In genomic region chr19:54217522-54218247, GRCh38 we compare ENCODE assay signal across 10 cellular contexts. TPM values are rescaled to one million over a fixed set of nuclear protein-coding genes. Genes with fewer than 3 reads are reported as not detected.
DNase-seq lines count a peak whose midpoint lies in the region; TF ChIP-seq lines count a peak whose summit lies in the region.
"Not testable (repeated sequence)": the region's sequence is repeated elsewhere in the genome, so short reads cannot be mapped to it uniquely, and the experiment has no call there.
"Had no signal": no experiment of that assay in that cellular context is flagged by ENCODE, and none has a peak within 500 bp of the region (broad histone marks: within the 10 kb centered on the region; RNA-seq: fewer than 3 reads in every experiment).

No MANE protein-coding gene starts in this region.

- intact Hi-C loops in posterior vena cava (cut with DNase I), result not testable (repeated sequence)

- H3K27me3 ChIP-seq in SJCRH30, neural progenitor cell: not testable (repeated sequence)

- not testable (repeated sequence) for H3K9me3 ChIP-seq in SJCRH30 (replicated peaks); neural progenitor cell (ENCODE audit: low read depth)

- H3K4me3 Mint-ChIP-seq in endothelial cell (ENCODE audit: unreplicated experiment) (peak overlapping the region; percentile 47), neural progenitor cell (peak overlapping the region; percentile 18), type B pancreatic cell (peak overlapping the region; percentile 45)

- not testable (repeated sequence) for H3K27me3 Mint-ChIP-seq in endothelial cell (ENCODE audit: unreplicated experiment); neural progenitor cell (ENCODE audit: insufficient read depth, low read depth); type B pancreatic cell

- peaks cover 17% of the 10 kb centered on the region for H3K36me3 Mint-ChIP-seq in endothelial cell (ENCODE audit: low read depth, unreplicated experiment)
- not testable (repeated sequence) for H3K36me3 Mint-ChIP-seq in neural progenitor cell, type B pancreatic cell

- H3K36me3 ChIP-seq in SJCRH30, neural progenitor cell: not testable (repeated sequence)

- H2AFZ ChIP-seq in neural progenitor cell (replicated peaks), result not testable (repeated sequence)

- H4K20me1 ChIP-seq in neural progenitor cell (ENCODE audit: low read depth), result not testable (repeated sequence)

- not testable (repeated sequence) for H3K9ac ChIP-seq in neural progenitor cell

- not testable (repeated sequence) for TF ChIP-seq CTCF in choroid plexus epithelial cell (conservative IDR thresholded peaks at IDR 0.05; ENCODE audit: low read depth, low read length); endothelial cell (IDR thresholded peaks at IDR 0.05; ENCODE audit: unreplicated experiment); neural progenitor cell (IDR thresholded peaks at IDR 0.05); type B pancreatic cell (conservative IDR thresholded peaks at IDR 0.05)

- H3K4me2 ChIP-seq in neural progenitor cell, result not testable (repeated sequence)

- H3K27ac Mint-ChIP-seq in endothelial cell (ENCODE audit: unreplicated experiment); type B pancreatic cell: not testable (repeated sequence)
- H3K27ac Mint-ChIP-seq in neural progenitor cell, result peak overlapping the region; percentile 60

- H3K4me1 ChIP-seq in SJCRH30, neural progenitor cell: not testable (repeated sequence)

- H3F3A ChIP-seq in neural progenitor cell (ENCODE audit: low read depth), result not testable (repeated sequence)

- H3K9me3 Mint-ChIP-seq in endothelial cell (ENCODE audit: unreplicated experiment); neural progenitor cell; type B pancreatic cell: not testable (repeated sequence)

- not testable (repeated sequence) for H3K4me3 ChIP-seq in SJCRH30; choroid plexus epithelial cell (ENCODE audit: low read depth, low read length); neural progenitor cell

- not testable (repeated sequence) for H3K4me1 Mint-ChIP-seq in endothelial cell (ENCODE audit: unreplicated experiment); type B pancreatic cell (ENCODE audit: unreplicated experiment)
- H3K4me1 Mint-ChIP-seq in neural progenitor cell, result peaks cover 28% of the 10 kb centered on the region

- DNase-seq in ELF-1 (ENCODE audit: low read depth, low spot score) (peak; percentile 82), SJCRH30 (peak; percentile 75 to 80), choroid plexus epithelial cell (ENCODE audit: low read depth) (peak; percentile 37), left kidney (ENCODE audit: low read depth, low spot score) (peak; percentile 51), posterior vena cava (ENCODE audit: low spot score) (peak; percentile 76)
- DNase-seq in endothelial cell (ENCODE audit: low spot score); neural progenitor cell (ENCODE audit: low spot score); type B pancreatic cell (ENCODE audit: extremely low spot score, unreplicated experiment): not testable (repeated sequence)

- H3K27ac ChIP-seq in SJCRH30, result peak overlapping the region; percentile 39; the same call in 1 of the 2 replicates
- not testable (repeated sequence) for H3K27ac ChIP-seq in neural progenitor cell

- not testable (repeated sequence) for H3K79me2 ChIP-seq in neural progenitor cell (ENCODE audit: low read depth)

RNA-seq across cellular contexts. Expression of gene LILRB3, which starts 5.1 kb away (rescaled TPM):
- 0.25 and 0.71 TPM in 2 replicates for total RNA-seq in SJCRH30 (2014; rRNA removed; shearing (Covaris generic))
- total RNA-seq in endothelial cell (ENCODE audit: unreplicated experiment) (not detected), neural progenitor cell (ENCODE audit: low replicate concordance) (not detected in 2 replicates), posterior vena cava (10 to 100 TPM; 14.6 to 25.5 TPM), type B pancreatic cell (ENCODE audit: low replicate concordance) (not detected in 2 replicates)
- total RNA-seq: Calu3, Daoy had no signal

RNA-seq across cellular contexts. Expression of gene RPS9, which starts 17.0 kb away (rescaled TPM):
- 2,113 and 3,052 TPM in 2 replicates for total RNA-seq in SJCRH30 (2014; rRNA removed; shearing (Covaris generic))
- total RNA-seq in endothelial cell (ENCODE audit: unreplicated experiment), result 1,195 TPM
- 1,773 and 2,732 TPM in 2 replicates for total RNA-seq in neural progenitor cell (ENCODE audit: low replicate concordance)
- 1,000 to 10,000 TPM in 1 of 2 donors, 100 to 1,000 TPM in 1; 777 to 1,026 TPM for total RNA-seq in posterior vena cava
- 1,437 and 1,455 TPM in 2 replicates for total RNA-seq in type B pancreatic cell (ENCODE audit: low replicate concordance)

RNA-seq across cellular contexts. Expression of gene LILRA6, which starts 24.9 kb away (rescaled TPM):
- not detected in 2 replicates for total RNA-seq in SJCRH30 (2014; rRNA removed; shearing (Covaris generic))
- total RNA-seq in endothelial cell (ENCODE audit: unreplicated experiment) (not detected), neural progenitor cell (ENCODE audit: low replicate concordance) (not detected in 2 replicates), posterior vena cava (1 to 10 TPM; 8.1 to 9.6 TPM), type B pancreatic cell (ENCODE audit: low replicate concordance) (not detected in 2 replicates)
- total RNA-seq: Calu3, Daoy had no signal

RNA-seq across cellular contexts. Expression of gene TSEN34, which starts 26.6 kb away (rescaled TPM):
- 70.7 and 81.6 TPM in 2 replicates for total RNA-seq in SJCRH30 (2014; rRNA removed; shearing (Covaris generic))
- total RNA-seq in endothelial cell (ENCODE audit: unreplicated experiment), result 27.8 TPM
- 10.3 and 37.3 TPM in 2 replicates for total RNA-seq in neural progenitor cell (ENCODE audit: low replicate concordance)
- 10 to 100 TPM; 17.3 to 24.5 TPM for total RNA-seq in posterior vena cava
- 39.3 and 41.9 TPM in 2 replicates for total RNA-seq in type B pancreatic cell (ENCODE audit: low replicate concordance)

RNA-seq across cellular contexts. Expression of gene MBOAT7, which starts 28.3 kb away (rescaled TPM):
- total RNA-seq in SJCRH30 (2014; rRNA removed; shearing (Covaris generic)), result 32.1 and 34.6 TPM in 2 replicates
- total RNA-seq in endothelial cell (ENCODE audit: unreplicated experiment) (203 TPM), neural progenitor cell (ENCODE audit: low replicate concordance) (20.0 and 91.0 TPM in 2 replicates), posterior vena cava (10 to 100 TPM; 29.0 to 38.6 TPM), type B pancreatic cell (ENCODE audit: low replicate concordance) (73.3 and 86.7 TPM in 2 replicates)
